ENCODE assay signal across 8 cellular contexts in genomic region chr1:43358746-43359693, GRCh38. TPM values are rescaled to one million over a fixed set of nuclear protein-coding genes. Genes with fewer than 3 reads are reported as not detected.
A peak's percentile ranks its signal among the peaks of the same experiment; 100 is the strongest.
DNase-seq lines count a peak whose midpoint lies in the region; ATAC-seq, FAIRE-seq and TF ChIP-seq lines count a peak whose summit lies in the region.

Gene CDC20, plus strand, starts transcription at chr1:43358981. Its CDS starts 235 bp downstream, at chr1:43359216.

- H3K4me1 Mint-ChIP-seq in Calu3 (ENCODE audit: low read depth, unreplicated experiment), result peaks cover 33% of the 10 kb centered on the region
- H3K4me1 Mint-ChIP-seq in mesothelial cell of epicardium, result peaks cover 31% of the 10 kb centered on the region

- H3K36me3 Mint-ChIP-seq in Calu3 (ENCODE audit: insufficient read depth, unreplicated experiment) (peaks cover 58% of the 10 kb centered on the region), mesothelial cell of epicardium (peaks cover 20% of the 10 kb centered on the region)

- H3K36me3 ChIP-seq in HUES64 (ENCODE audit: insufficient read depth, low read length), result peaks cover 44% of the 10 kb centered on the region
- peaks cover 51% of the 10 kb centered on the region for H3K36me3 ChIP-seq in OCI-LY1 (ENCODE audit: insufficient read depth, low read length)

- peak within 1 kb of the TSS; percentile 91 for H3K4me2 ChIP-seq in OCI-LY1 (ENCODE audit: low read length)

- peaks cover 9% of the 10 kb centered on the region for H3K79me2 ChIP-seq in OCI-LY1 (ENCODE audit: insufficient read depth, low read length)

- no peaks in the 10 kb centered on the region for H3K27me3 Mint-ChIP-seq in Calu3 (ENCODE audit: unreplicated experiment)
- no peaks in the 10 kb centered on the region for H3K27me3 Mint-ChIP-seq in mesothelial cell of epicardium (ENCODE audit: low read depth)

- CTCF ChIA-PET in Calu3 (lab: Charles Lee), result interaction anchor here (0.6 to 1.9 kb wide), 11 partner anchors 9 to 913 kb away, joined by 3 to 14 read pairs (median 6); partner anchors contain the start of genes C1orf210 and ELOVL1

- no peak for TF ChIP-seq CTCF in Calu3 (IDR thresholded peaks at IDR 0.05; ENCODE audit: unreplicated experiment)
- TF ChIP-seq CTCF in OCI-LY1 (IDR thresholded peaks at IDR 0.05; ENCODE audit: low read length), result no peak
- no peak for TF ChIP-seq CTCF in mesothelial cell of epicardium (IDR thresholded peaks at IDR 0.05; ENCODE audit: unreplicated experiment)

- H3K4me3 ChIP-seq in HUES64 (ENCODE audit: low read length) (peak within 1 kb of the TSS; percentile 91), OCI-LY1 (ENCODE audit: low read depth, low read length, poor library complexity, severe bottlenecking) (peak within 1 kb of the TSS; percentile 84)

- H3K9me3 ChIP-seq in HUES64 (ENCODE audit: insufficient read depth, low read depth, low read length), result no peaks in the 10 kb centered on the region
- no peaks in the 10 kb centered on the region for H3K9me3 ChIP-seq in OCI-LY1 (ENCODE audit: low read length)

- H3K9ac ChIP-seq in HUES64 (ENCODE audit: low read depth, low read length), result peak within 1 kb of the TSS; percentile 96
- H3K9ac ChIP-seq in OCI-LY1 (ENCODE audit: low read length), result peak within 1 kb of the TSS; percentile 90

- no peaks in the 10 kb centered on the region for H4K20me1 ChIP-seq in OCI-LY1 (ENCODE audit: insufficient read depth, low read length)

- peak within 1 kb of the TSS; percentile 88 for H3K27ac Mint-ChIP-seq in Calu3 (ENCODE audit: unreplicated experiment)
- peak within 1 kb of the TSS; percentile 97 for H3K27ac Mint-ChIP-seq in mesothelial cell of epicardium

- no peak within 1 kb of the TSS for H2AFZ ChIP-seq in OCI-LY1 (ENCODE audit: low read length)

- H3K9me3 Mint-ChIP-seq in Calu3 (ENCODE audit: low read depth, unreplicated experiment) (no peaks in the 10 kb centered on the region), mesothelial cell of epicardium (no peaks in the 10 kb centered on the region)

- no peaks in the 10 kb centered on the region for H3K27me3 ChIP-seq in HUES64 (ENCODE audit: insufficient read depth, low read length)
- no peaks in the 10 kb centered on the region for H3K27me3 ChIP-seq in OCI-LY1 (ENCODE audit: insufficient read depth, low read length)

- no peaks in the 10 kb centered on the region for H3K9me2 ChIP-seq in OCI-LY1 (ENCODE audit: low read depth, low read length)

- ATAC-seq in GM21447 (IDR thresholded peaks at IDR 0.05; ENCODE audit: unreplicated experiment), result peak; percentile 91

- peaks cover 4% of the 10 kb centered on the region; the same call in 1 of the 2 replicates for H3F3A ChIP-seq in OCI-LY1 (ENCODE audit: insufficient read depth, low read length)

- WGBS in HUES64, result 1% methylated on average over 59 of the region's 59 CpGs

- H3K27ac ChIP-seq in HUES64 (ENCODE audit: low read depth, low read length) (peak within 1 kb of the TSS; percentile 94), OCI-LY1 (ENCODE audit: low read depth, low read length, poor library complexity, severe bottlenecking) (peak within 1 kb of the TSS; percentile 71)

- H3K4me3 Mint-ChIP-seq in Calu3 (ENCODE audit: low read depth, unreplicated experiment), result peak within 1 kb of the TSS; percentile 81
- peak within 1 kb of the TSS; percentile 86 for H3K4me3 Mint-ChIP-seq in mesothelial cell of epicardium

- TSS peak; percentile 69 for BruUV-seq in Calu3 (replicated peaks; lab: Mats Ljungman, UMichigan)

- peaks cover 9% of the 10 kb centered on the region; the same call in 1 of the 2 replicates for H3K4me1 ChIP-seq in HUES64 (ENCODE audit: insufficient read depth, low read length)
- H3K4me1 ChIP-seq in OCI-LY1 (ENCODE audit: insufficient read depth, low read length, severe bottlenecking), result peaks cover 31% of the 10 kb centered on the region

- FAIRE-seq in endometrium (lab: Jason Lieb, UNC), result peak; percentile 63

- intact Hi-C loops in Calu3 (cut with micrococcal nuclease; ENCODE audit: unreplicated experiment), result loop anchor here (5.0 kb wide), 1 partner anchor 122 kb away; no protein-coding TSS in a partner anchor

- peak; percentile 98 for DNase-seq in Calu3
- DNase-seq in activated CD8-positive, alpha-beta memory T cell treated with anti-CD3 and anti-CD28 coated beads, Interleukin-2, amount 50 U/mL, for 4 hours, result peak; percentile 98
- DNase-seq in mesothelial cell of epicardium (ENCODE audit: low spot score in 2 of 2, unreplicated experiment in 2 of 2), result peak; percentile 92 to 98
- DNase-seq in stimulated activated CD8-positive, alpha-beta memory T cell treated with anti-CD3 and anti-CD28 coated beads, Interleukin-15, amount 100 ng/mL, for 48 hours (ENCODE audit: low read depth in 2 of 2), result peak; percentile 98 to 99

RNA-seq across cellular contexts. Expression of gene CDC20, which starts in this region (rescaled TPM):
- total RNA-seq in Calu3 (2022) (128 and 134 TPM in 2 replicates), mesothelial cell of epicardium (32.0 to 33.4 TPM (median 32.4 TPM) in 3 replicates)
- 143 TPM for polyA plus RNA-seq in HUES64 (2013, experiment 1 of 2)
- polyA plus RNA-seq in HUES64 (2013, experiment 2 of 2), result 153 TPM

Comparison
In these comparisons a context has a peak if more than half of its experiments do, and no peak if none do; other contexts are left out.
1. Peak in every context shown above with its lines: DNase-seq, ATAC-seq, H3K4me3 ChIP-seq and H3K27ac ChIP-seq.